In the genomic region with DNA sequence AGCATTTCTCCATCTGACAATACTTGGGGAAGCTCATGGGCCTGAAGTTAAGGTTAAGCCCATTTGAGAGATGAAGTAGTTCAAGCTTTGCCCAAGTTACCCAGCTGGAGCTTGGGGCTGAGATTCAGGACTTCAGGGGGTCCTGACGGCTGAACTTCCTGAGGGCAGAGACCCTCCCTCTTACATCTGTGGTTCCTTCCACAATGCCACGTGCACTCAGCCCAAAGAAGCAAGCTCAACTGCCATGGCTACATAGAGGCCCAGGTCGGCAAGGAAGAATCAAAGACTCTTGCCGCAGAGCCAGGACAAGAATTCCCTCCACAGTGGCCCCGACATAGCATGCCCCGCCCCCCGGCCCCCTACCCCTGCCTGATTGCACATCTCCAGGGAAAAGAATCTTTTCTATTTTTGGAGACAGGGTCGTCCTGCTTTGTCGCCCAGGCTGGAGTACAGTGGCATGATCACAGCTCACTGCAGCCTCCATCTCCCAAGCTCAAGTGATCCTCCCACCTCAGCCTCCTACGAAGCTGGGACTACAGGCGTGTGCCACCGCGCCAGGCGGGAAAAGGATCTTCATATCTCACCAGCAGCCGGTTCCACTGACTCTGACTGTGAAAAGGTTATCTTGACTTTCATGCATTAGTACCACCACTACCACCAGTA, we compare ENCODE assay signal across 9 cellular contexts. TPM values are rescaled to one million over a fixed set of nuclear protein-coding genes. Genes with fewer than 3 reads are reported as not detected.
DNase-seq lines count a peak whose midpoint lies in the region; ATAC-seq, FAIRE-seq and TF ChIP-seq lines count a peak whose summit lies in the region.
"Had no signal": no experiment of that assay in that cellular context is flagged by ENCODE, and none has a peak within 500 bp of the region (broad histone marks: within the 10 kb centered on the region; RNA-seq: fewer than 3 reads in every experiment).

No MANE protein-coding gene starts in this region.

- H3K36me3 Mint-ChIP-seq in IgD-negative memory B cell, result peaks cover 2% of the 10 kb centered on the region
- peaks cover 0 to 55% (median 8%) of the 10 kb centered on the region in 3 donors for H3K36me3 Mint-ChIP-seq in naive thymus-derived CD8-positive, alpha-beta T cell

- H3K9me3 Mint-ChIP-seq in IgD-negative memory B cell, result no peaks in the 10 kb centered on the region
- no peaks in the 10 kb centered on the region for H3K9me3 Mint-ChIP-seq in naive thymus-derived CD8-positive, alpha-beta T cell

- peaks cover 3 to 6% (median 5%) of the 10 kb centered on the region in 3 donors for H3K4me1 Mint-ChIP-seq in IgD-negative memory B cell
- peaks cover 7 to 33% (median 17%) of the 10 kb centered on the region in 4 donors for H3K4me1 Mint-ChIP-seq in naive thymus-derived CD8-positive, alpha-beta T cell

- peak overlapping the region in 3 of 4 donors; percentile 31 to 98 (median 72) for H3K4me3 Mint-ChIP-seq in IgD-negative memory B cell
- peak overlapping the region; percentile 48 to 80 (median 70) for H3K4me3 Mint-ChIP-seq in naive thymus-derived CD8-positive, alpha-beta T cell

- no peak for TF ChIP-seq POLR2A in A549 (IDR thresholded peaks at IDR 0.05; ENCODE audit: low read length)

- FAIRE-seq in A549 (lab: Jason Lieb, UNC) (no peak), frontal cortex (lab: Jason Lieb, UNC) (no peak)
- FAIRE-seq: G401.6 had no signal

- no peaks in the 10 kb centered on the region for H3K27me3 Mint-ChIP-seq in IgD-negative memory B cell
- H3K27me3 Mint-ChIP-seq in naive thymus-derived CD8-positive, alpha-beta T cell, result no peaks in the 10 kb centered on the region

- CTCF ChIA-PET in A549 (lab: Yijun Ruan, JAX), result interaction anchor here (0.9 to 3.6 kb wide), 7 partner anchors 11 to 192 kb away, joined by 3 to 13 read pairs (median 10); no protein-coding TSS in a partner anchor

- peak overlapping the region; percentile 78 to 82 for H3K27ac ChIP-seq in A549
- peak overlapping the region; percentile 76 for H3K27ac ChIP-seq in cingulate gyrus (ENCODE audit: low read depth, low read length)

- no peak for TF ChIP-seq CTCF in A549 (IDR thresholded peaks at IDR 0.05)

- WGBS in A549 (ENCODE audit: missing lambda C conversion rate), result 94% methylated on average over 13 of the region's 15 CpGs

- DNase-seq in A549 (ENCODE audit: low read depth in 1 of 2, low spot score in 1 of 2), result no peak
- no peak for DNase-seq in naive thymus-derived CD8-positive, alpha-beta T cell
- no peak for DNase-seq in NCI-H2171 treated with DMSO at 0.1 percent for 48 hours (lab: John Stamatoyannopoulos, UW)
- no peak for DNase-seq in NCI-H774 (lab: John Stamatoyannopoulos, UW)
- DNase-seq in frontal cortex (ENCODE audit: low spot score in 2 of 2), result no peak

- H3K4me1 ChIP-seq in A549, result peaks cover 18% of the 10 kb centered on the region

- peak overlapping the region; percentile 92 for H3K4me2 ChIP-seq in A549

- H3K4me3 ChIP-seq in A549, result peak overlapping the region; percentile 39

- H3K27ac Mint-ChIP-seq in IgD-negative memory B cell, result peak overlapping the region; percentile 75 to 95 (median 83)
- H3K27ac Mint-ChIP-seq in naive thymus-derived CD8-positive, alpha-beta T cell, result peak overlapping the region; percentile 48 to 99 (median 93)

- ATAC-seq in A549 (no peak), SK-N-SH treated with all-trans-retinoic acid at 6 μM for 48 hours (no peak)
- ATAC-seq in naive thymus-derived CD8-positive, alpha-beta T cell, result no peak

- no peaks in the 10 kb centered on the region for H3K9me3 ChIP-seq in A549

- no peak for TF ChIP-seq RAD21 in A549 (conservative IDR thresholded peaks at IDR 0.05 in 1 of 2, IDR thresholded peaks at IDR 0.05 in 1 of 2)

- POLR2A ChIA-PET in A549 (lab: Yijun Ruan, JAX), result interaction anchor here (1.1 to 2.4 kb wide), 3 partner anchors 14 to 75 kb away, joined by 3 to 17 read pairs (median 5); partner anchors contain the start of gene FBXW2
- POLR2A ChIA-PET in naive thymus-derived CD8-positive, alpha-beta T cell (lab: Charles Lee), result interaction anchor here (0.6 to 18.9 kb wide), 15 partner anchors 9 to 265 kb away, joined by 3 to 580 read pairs (median 8); partner anchors contain the start of genes FBXW2, PHF19, PSMD5 and TRAF1

- no peak for TF ChIP-seq EP300 in A549 (IDR thresholded peaks at IDR 0.05)

TF ChIP-seq in A549, 52 proteins besides CTCF, POLR2A, EP300 and RAD21:
- TF ChIP-seq ZC3H11A (IDR thresholded peaks at IDR 0.05) (no peak), HOXA7 (CRISPR knock-in tag; IDR thresholded peaks at IDR 0.05) (no peak), E2F6 (IDR thresholded peaks at IDR 0.05; ENCODE audit: borderline replicate concordance, low read depth) (no peak), NR3C1 (IDR thresholded peaks at IDR 0.05) (no peak), ZSCAN20 (CRISPR knock-in tag; IDR thresholded peaks at IDR 0.05) (no peak), NPAS2 (CRISPR knock-in tag; IDR thresholded peaks at IDR 0.05; ENCODE audit: borderline replicate concordance) (no peak), ZNF302 (CRISPR knock-in tag; IDR thresholded peaks at IDR 0.05) (no peak), RCOR1 (IDR thresholded peaks at IDR 0.05; ENCODE audit: low read depth, low read length) (no peak), PHF8 (IDR thresholded peaks at IDR 0.05; ENCODE audit: borderline replicate concordance, low read depth) (no peak)
TF ChIP-seq in A549: peak in this region for 0.

TF ChIP-seq in SK-N-SH treated with all-trans-retinoic acid at 6 μM for 48 hours, 23 proteins besides CTCF, POLR2A, EP300 and RAD21 (continues in another document):
- TF ChIP-seq ZNF565 (CRISPR knock-in tag; conservative IDR thresholded peaks at IDR 0.05; ENCODE audit: low read depth) (no peak), CSDC2 (CRISPR knock-in tag; IDR thresholded peaks at IDR 0.05) (no peak), OSR1 (CRISPR knock-in tag; IDR thresholded peaks at IDR 0.05) (no peak), TCF4 (CRISPR knock-in tag; IDR thresholded peaks at IDR 0.05; ENCODE audit: borderline replicate concordance) (no peak), ESRRG (CRISPR knock-in tag; IDR thresholded peaks at IDR 0.05) (no peak), TOX (CRISPR knock-in tag; IDR thresholded peaks at IDR 0.05; ENCODE audit: borderline replicate concordance) (no peak), GLIS3 (CRISPR knock-in tag; IDR thresholded peaks at IDR 0.05) (no peak), SNAI2 (CRISPR knock-in tag; IDR thresholded peaks at IDR 0.05) (no peak), ARNTL (CRISPR knock-in tag; IDR thresholded peaks at IDR 0.05; ENCODE audit: borderline replicate concordance, low read depth) (no peak)
- TF ChIP-seq, protein P1, sequence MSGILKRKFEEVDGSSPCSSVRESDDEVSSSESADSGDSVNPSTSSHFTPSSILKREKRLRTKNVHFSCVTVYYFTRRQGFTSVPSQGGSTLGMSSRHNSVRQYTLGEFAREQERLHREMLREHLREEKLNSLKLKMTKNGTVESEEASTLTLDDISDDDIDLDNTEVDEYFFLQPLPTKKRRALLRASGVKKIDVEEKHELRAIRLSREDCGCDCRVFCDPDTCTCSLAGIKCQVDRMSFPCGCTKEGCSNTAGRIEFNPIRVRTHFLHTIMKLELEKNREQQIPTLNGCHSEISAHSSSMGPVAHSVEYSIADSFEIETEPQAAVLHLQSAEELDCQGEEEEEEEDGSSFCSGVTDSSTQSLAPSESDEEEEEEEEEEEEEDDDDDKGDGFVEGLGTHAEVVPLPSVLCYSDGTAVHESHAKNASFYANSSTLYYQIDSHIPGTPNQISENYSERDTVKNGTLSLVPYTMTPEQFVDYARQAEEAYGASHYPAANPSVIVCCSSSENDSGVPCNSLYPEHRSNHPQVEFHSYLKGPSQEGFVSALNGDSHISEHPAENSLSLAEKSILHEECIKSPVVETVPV (CRISPR knock-in tag; IDR thresholded peaks at IDR 0.05), result no peak

RNA-seq across cellular contexts. Expression of gene PHF19, which starts 9.2 kb away (rescaled TPM):
- polyA plus RNA-seq in A549 (2011; rRNA removed) (50.7 and 64.9 TPM in 2 replicates), A549 (2017; fragmentation: RNase III; extraction: RNeasy Plus Mini Kit Qiagen cat#74134 plus additional on column Dnase treatment) (102 to 105 TPM (median 104 TPM) in 3 replicates), IgD-negative memory B cell (3.9 TPM)
- polyA plus RNA-seq in A549 (2012; cell fraction: cytosol; rRNA removed), result 185 and 190 TPM in 2 replicates
- 139 and 140 TPM in 2 replicates for polyA plus RNA-seq in A549 (2012; cell fraction: nucleus; rRNA removed)
- 103 and 110 TPM in 2 replicates for polyA minus RNA-seq in A549 (2011; rRNA and poly(A)+ RNA removed)
- 100 to 1,000 TPM; 143 to 144 TPM for total RNA-seq in naive thymus-derived CD8-positive, alpha-beta T cell
- 10 to 100 TPM in 1 of 3 donors, 1 to 10 TPM in 2; 6.3 to 11.8 (median 9.4) TPM for polyA plus RNA-seq in naive thymus-derived CD8-positive, alpha-beta T cell
- 3.7 TPM for total RNA-seq in frontal cortex

RNA-seq across cellular contexts. Expression of gene PSMD5, which starts 25.1 kb away (rescaled TPM):
- polyA plus RNA-seq in A549 (2011; rRNA removed), result 52.3 and 63.7 TPM in 2 replicates
- polyA plus RNA-seq in A549 (2012; cell fraction: cytosol; rRNA removed), result 19.4 and 22.8 TPM in 2 replicates
- polyA plus RNA-seq in A549 (2012; cell fraction: nucleus; rRNA removed), result 8.8 and 12.9 TPM in 2 replicates
- 34.6 to 42.4 TPM (median 40.0 TPM) in 3 replicates for polyA plus RNA-seq in A549 (2017; fragmentation: RNase III; extraction: RNeasy Plus Mini Kit Qiagen cat#74134 plus additional on column Dnase treatment)
- polyA minus RNA-seq in A549 (2011; rRNA and poly(A)+ RNA removed), result 17.1 and 17.5 TPM in 2 replicates
- polyA plus RNA-seq in IgD-negative memory B cell, result 16.8 TPM
- 10 to 100 TPM; 53.0 to 57.9 TPM for total RNA-seq in naive thymus-derived CD8-positive, alpha-beta T cell
- 10 to 100 TPM; 13.7 to 23.4 (median 23.3) TPM for polyA plus RNA-seq in naive thymus-derived CD8-positive, alpha-beta T cell
- total RNA-seq in frontal cortex, result 31.0 TPM

RNA-seq across cellular contexts. Expression of gene TRAF1, which starts 58.8 kb away (rescaled TPM):
- polyA plus RNA-seq in A549 (2011; rRNA removed) (3.4 and 4.1 TPM in 2 replicates), A549 (2017; fragmentation: RNase III; extraction: RNeasy Plus Mini Kit Qiagen cat#74134 plus additional on column Dnase treatment) (2.0 to 4.6 TPM (median 2.1 TPM) in 3 replicates), IgD-negative memory B cell (1.3 TPM)
- 2.1 and 2.6 TPM in 2 replicates for polyA plus RNA-seq in A549 (2012; cell fraction: cytosol; rRNA removed)
- 8.0 and 8.1 TPM in 2 replicates for polyA plus RNA-seq in A549 (2012; cell fraction: nucleus; rRNA removed)
- 3.8 and 5.4 TPM in 2 replicates for polyA minus RNA-seq in A549 (2011; rRNA and poly(A)+ RNA removed)
- 100 to 1,000 TPM; 125 to 126 TPM for total RNA-seq in naive thymus-derived CD8-positive, alpha-beta T cell
- 1 to 10 TPM; 3.7 to 7.0 (median 4.9) TPM for polyA plus RNA-seq in naive thymus-derived CD8-positive, alpha-beta T cell
- total RNA-seq in frontal cortex, result 1.6 TPM

Comparison
In these comparisons a context has a peak if more than half of its experiments do, and no peak if none do; other contexts are left out.
1. RNA of gene PHF19, which starts 9.2 kb away (polyA plus RNA-seq): 50.7 to 190 TPM in A549; 6.3 to 11.8 TPM in naive thymus-derived CD8-positive, alpha-beta T cell and 3.9 TPM in IgD-negative memory B cell (single experiment); every median in the first group is over 4 times any median in the second.